Comparison of ENCODE assay signal across 1 cellular context in genomic region chr1:39901486-39902120, GRCh38.
TF ChIP-seq lines count a peak whose summit lies in the region.

TSS of gene MYCL (minus strand) at chr1:39901917. CDS start at chr1:39901434, 483 bp downstream.

TF ChIP-seq in HEK293, 187 proteins besides CTCF, POLR2A, EP300 and RAD21 (continued from another document):
- peak; percentile 58 for TF ChIP-seq ZBTB26 (tag by site-specific recombination; optimal IDR thresholded peaks at IDR 0.05)
- no peak for TF ChIP-seq ZNF560 (tag by site-specific recombination; IDR thresholded peaks at IDR 0.05; ENCODE audit: borderline replicate concordance)
- no peak for TF ChIP-seq ZNF2 (tag by site-specific recombination; IDR thresholded peaks at IDR 0.05)
- 0 out of 2 replicates have a peak, but pooled peaks have one; percentile 4 for TF ChIP-seq ZBTB10 (tag by site-specific recombination; IDR thresholded peaks at IDR 0.05)
- no peak for TF ChIP-seq KLF8 (tag by site-specific recombination; IDR thresholded peaks at IDR 0.05)
- no peak for TF ChIP-seq ZNF626 (tag by site-specific recombination; IDR thresholded peaks at IDR 0.05)
- no peak for TF ChIP-seq ZNF843 (tag by site-specific recombination; IDR thresholded peaks at IDR 0.05)
- no peak for TF ChIP-seq ZNF266 (tag by site-specific recombination; IDR thresholded peaks at IDR 0.05; ENCODE audit: low read depth)
- no peak for TF ChIP-seq ZNF585B (tag by site-specific recombination; IDR thresholded peaks at IDR 0.05)
- TF ChIP-seq ZNF175 (tag by site-specific recombination; IDR thresholded peaks at IDR 0.05) = no peak
- no peak for TF ChIP-seq ZBTB8A (tag by site-specific recombination; IDR thresholded peaks at IDR 0.05)
- no peak for TF ChIP-seq TSHZ1 (tag by site-specific recombination; IDR thresholded peaks at IDR 0.05; ENCODE audit: borderline replicate concordance)
- TF ChIP-seq ZNF280D (tag by site-specific recombination; IDR thresholded peaks at IDR 0.05) = no peak
- TF ChIP-seq SCRT1 (tag by site-specific recombination; IDR thresholded peaks at IDR 0.05; ENCODE audit: borderline replicate concordance) = no peak
- no peak for TF ChIP-seq GLI4 (tag by site-specific recombination; IDR thresholded peaks at IDR 0.05)
- TF ChIP-seq ZNF114 (tag by site-specific recombination; IDR thresholded peaks at IDR 0.05) = no peak
- TF ChIP-seq MZF1 (tag by site-specific recombination; IDR thresholded peaks at IDR 0.05; ENCODE audit: borderline replicate concordance) = no peak
- TF ChIP-seq ZFP3 (tag by site-specific recombination; IDR thresholded peaks at IDR 0.05; ENCODE audit: low read depth) = no peak
